ENCODE assay signal across 15 cellular contexts in genomic region chr20:51306081-51306480, GRCh38.
"Had no signal": no experiment of that assay in that cellular context is flagged by ENCODE, and none has a peak within 500 bp of the region (broad histone marks: within the 10 kb centered on the region; RNA-seq: fewer than 3 reads in every experiment).

No MANE protein-coding gene starts in this region.

- H3K4me3 ChIP-seq: cardiac muscle cell, gastroesophageal sphincter, left lung, lung, ovary, psoas muscle, right atrium auricular region, upper lobe of right lung had no signal

- DNase-seq: cortex of kidney had no signal

- H3K4me3 Mint-ChIP-seq: activated naive CD4-positive, alpha-beta T cell treated with anti-CD3 and anti-CD28 coated beads, Interleukin-2, amount 10 ng/mL, durations not matched to agents 7 days and 5 days; activated naive CD8-positive, alpha-beta T cell treated with anti-CD3 and anti-CD28 coated beads, Interleukin-2, amount 50 U/mL, for 24 hours; mesothelial cell of epicardium; naive thymus-derived CD8-positive, alpha-beta T cell had no signal

- H3K27ac Mint-ChIP-seq: activated naive CD4-positive, alpha-beta T cell treated with anti-CD3 and anti-CD28 coated beads, Interleukin-2, amount 10 ng/mL, durations not matched to agents 7 days and 5 days; activated naive CD8-positive, alpha-beta T cell treated with anti-CD3 and anti-CD28 coated beads, Interleukin-2, amount 50 U/mL, for 24 hours; mesothelial cell of epicardium had no signal

- H3K4me1 ChIP-seq: left lung, psoas muscle, upper lobe of right lung had no signal

- H3K36me3 ChIP-seq: cardiac muscle cell, gastroesophageal sphincter, left lung, neutrophil, ovary, right atrium auricular region, upper lobe of right lung had no signal

- H3K4me1 Mint-ChIP-seq: activated naive CD4-positive, alpha-beta T cell treated with anti-CD3 and anti-CD28 coated beads, Interleukin-2, amount 10 ng/mL, durations not matched to agents 7 days and 5 days; activated naive CD8-positive, alpha-beta T cell treated with anti-CD3 and anti-CD28 coated beads, Interleukin-2, amount 50 U/mL, for 24 hours had no signal

- H3K9me3 ChIP-seq: gastroesophageal sphincter, neutrophil, psoas muscle, right atrium auricular region, upper lobe of right lung had no signal

- H3K36me3 Mint-ChIP-seq: activated naive CD4-positive, alpha-beta T cell treated with anti-CD3 and anti-CD28 coated beads, Interleukin-2, amount 10 ng/mL, durations not matched to agents 7 days and 5 days; mesothelial cell of epicardium; naive thymus-derived CD8-positive, alpha-beta T cell had no signal

- H3K9me3 Mint-ChIP-seq: activated naive CD8-positive, alpha-beta T cell treated with anti-CD3 and anti-CD28 coated beads, Interleukin-2, amount 50 U/mL, for 24 hours; naive thymus-derived CD8-positive, alpha-beta T cell had no signal

- H3K27me3 ChIP-seq: cardiac muscle cell, ovary, right atrium auricular region, upper lobe of right lung had no signal

- H3K27ac ChIP-seq: cardiac muscle cell, epithelial cell of prostate, gastroesophageal sphincter, left lung, neutrophil, ovary, psoas muscle, right atrium auricular region, upper lobe of right lung had no signal
